Comparison of ENCODE assay signal across 19 cellular contexts in the genomic region with DNA sequence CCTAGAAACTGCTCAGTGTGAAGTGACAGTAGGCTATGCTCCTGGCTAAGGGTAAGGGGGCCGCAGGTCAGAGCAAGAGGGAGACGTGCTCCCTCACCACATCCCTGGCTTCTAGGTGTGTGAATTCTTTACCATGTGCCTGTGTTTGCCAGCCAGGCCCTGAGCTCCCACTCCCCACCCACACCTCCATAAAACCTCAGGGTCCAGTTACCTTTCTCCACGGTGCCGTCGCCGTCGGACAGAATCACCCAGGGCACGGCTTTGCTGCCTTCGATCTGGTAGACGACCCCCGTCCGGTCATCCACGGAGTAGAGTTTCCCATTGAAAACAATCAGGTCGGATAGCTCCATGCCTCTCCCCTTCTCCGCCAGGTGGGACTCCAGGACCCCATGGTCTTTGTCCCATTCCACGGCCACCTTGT. TPM values are rescaled to one million over a fixed set of nuclear protein-coding genes. Genes with fewer than 3 reads are reported as not detected.
A peak's percentile ranks its signal among the peaks of the same experiment; 100 is the strongest.
DNase-seq lines count a peak whose midpoint lies in the region; ATAC-seq and TF ChIP-seq lines count a peak whose summit lies in the region.
"Had no signal": no experiment of that assay in that cellular context is flagged by ENCODE, and none has a peak within 500 bp of the region (broad histone marks: within the 10 kb centered on the region; RNA-seq: fewer than 3 reads in every experiment).

No MANE protein-coding gene starts in this region.

- H3K4me1 Mint-ChIP-seq in nephron progenitor cell = peaks cover 26% of the 10 kb centered on the region
- peaks cover 12% of the 10 kb centered on the region for H3K4me1 Mint-ChIP-seq in T-helper 17 cell
- H3K4me1 Mint-ChIP-seq: activated naive CD4-positive, alpha-beta T cell treated with anti-CD3 and anti-CD28 coated beads, Interleukin-2, amount 10 ng/mL, durations not matched to agents 7 days and 5 days; mesothelial cell of epicardium had no signal

- peaks cover 5% of the 10 kb centered on the region for H3K27me3 Mint-ChIP-seq in nephron progenitor cell (ENCODE audit: low read depth, poor library complexity)
- H3K27me3 Mint-ChIP-seq in T-helper 17 cell = no peaks in the 10 kb centered on the region
- H3K27me3 Mint-ChIP-seq: activated naive CD4-positive, alpha-beta T cell treated with anti-CD3 and anti-CD28 coated beads, Interleukin-2, amount 10 ng/mL, durations not matched to agents 7 days and 5 days; type B pancreatic cell had no signal

- TF ChIP-seq CTCF in right atrium auricular region (IDR thresholded peaks at IDR 0.05) (no peak), nephron progenitor cell (IDR thresholded peaks at IDR 0.05) (no peak), tibial artery (IDR thresholded peaks at IDR 0.05) (no peak)

- peaks cover 47% of the 10 kb centered on the region for H3K36me3 Mint-ChIP-seq in nephron progenitor cell (ENCODE audit: low read depth)
- peaks cover 3% of the 10 kb centered on the region for H3K36me3 Mint-ChIP-seq in T-helper 17 cell (ENCODE audit: low read depth)

- H3K9me3 ChIP-seq in right atrium auricular region = no peaks in the 10 kb centered on the region
- no peaks in the 10 kb centered on the region for H3K9me3 ChIP-seq in duodenal mucosa (ENCODE audit: control insufficient read depth in 1 of 2, low read length in 2 of 2)
- no peaks in the 10 kb centered on the region for H3K9me3 ChIP-seq in tibial artery
- H3K9me3 ChIP-seq in T-helper 17 cell (ENCODE audit: control insufficient read depth, low read length, poor library complexity, severe bottlenecking) = no peaks in the 10 kb centered on the region
- H3K9me3 ChIP-seq: A549, esophagus muscularis mucosa, neutrophil had no signal

- H3K36me3 ChIP-seq in right atrium auricular region (peaks cover 34% of the 10 kb centered on the region), duodenal mucosa (ENCODE audit: control insufficient read depth in 1 of 2, insufficient read depth in 2 of 2, low read length in 2 of 2) (peaks cover 15 to 71% of the 10 kb centered on the region in 2 donors), tibial artery (peaks cover 14 to 69% (median 52%) of the 10 kb centered on the region in 3 donors)

- ATAC-seq in Right ventricle myocardium inferior (no peak), HG03571 (IDR thresholded peaks at IDR 0.05; ENCODE audit: unreplicated experiment) (no peak), T-helper 17 cell (no peak)
- ATAC-seq: A549 had no signal

- peaks cover 0 to 27% of the 10 kb centered on the region in 2 donors for H3K4me1 ChIP-seq in right atrium auricular region
- H3K4me1 ChIP-seq in duodenal mucosa (ENCODE audit: control insufficient read depth in 1 of 2, insufficient read depth in 2 of 2, low read length in 2 of 2) = peaks cover 56 to 72% of the 10 kb centered on the region in 2 donors
- peaks cover 0 to 48% (median 34%) of the 10 kb centered on the region in 4 donors for H3K4me1 ChIP-seq in tibial artery
- H3K4me1 ChIP-seq: A549 had no signal

- no peaks in the 10 kb centered on the region for H3K27me3 ChIP-seq in right atrium auricular region
- H3K27me3 ChIP-seq in duodenal mucosa (ENCODE audit: control insufficient read depth in 1 of 2, insufficient read depth in 2 of 2, low read length in 2 of 2) = no peaks in the 10 kb centered on the region
- no peaks in the 10 kb centered on the region for H3K27me3 ChIP-seq in tibial artery
- H3K27me3 ChIP-seq: esophagus muscularis mucosa, neutrophil had no signal

- H3K9me3 Mint-ChIP-seq in nephron progenitor cell = no peaks in the 10 kb centered on the region
- H3K9me3 Mint-ChIP-seq: activated naive CD4-positive, alpha-beta T cell treated with anti-CD3 and anti-CD28 coated beads, Interleukin-2, amount 10 ng/mL, durations not matched to agents 7 days and 5 days; mesothelial cell of epicardium; type B pancreatic cell had no signal

- peak; percentile 64 for DNase-seq in Right ventricle myocardium inferior (ENCODE audit: missing footprints)
- DNase-seq in right atrium auricular region (ENCODE audit: low spot score) = no peak
- DNase-seq in nephron progenitor cell = no peak
- peak; percentile 17 to 58 for DNase-seq in tibial artery
- no peak for DNase-seq in T-helper 17 cell
- DNase-seq in NCI-H748 treated with DMSO at 0.1 percent for 48 hours (lab: John Stamatoyannopoulos, UW) = no peak
- DNase-seq: DMS53, KBM-7, NCI-H510A treated with DMSO at 0.1 percent for 48 hours had no signal

- H3K27ac Mint-ChIP-seq in nephron progenitor cell (peak overlapping the region; percentile 96), T-helper 17 cell (no peak overlapping the region)
- H3K27ac Mint-ChIP-seq: activated naive CD4-positive, alpha-beta T cell treated with anti-CD3 and anti-CD28 coated beads, Interleukin-2, amount 10 ng/mL, durations not matched to agents 7 days and 5 days; mesothelial cell of epicardium; type B pancreatic cell had no signal

- peak overlapping the region; percentile 37 to 66 for H3K9ac ChIP-seq in duodenal mucosa (ENCODE audit: low read depth in 1 of 2, low read length in 2 of 2)

- H3K27ac ChIP-seq in right atrium auricular region (peak overlapping the region in 1 of 2 donors; percentile 0), duodenal mucosa (ENCODE audit: low read depth, low read length) (no peak overlapping the region), tibial artery (no peak overlapping the region)
- H3K27ac ChIP-seq: esophagus muscularis mucosa, neutrophil had no signal

- no peak overlapping the region for H3K4me3 Mint-ChIP-seq in nephron progenitor cell
- no peak overlapping the region for H3K4me3 Mint-ChIP-seq in T-helper 17 cell
- H3K4me3 Mint-ChIP-seq: activated naive CD4-positive, alpha-beta T cell treated with anti-CD3 and anti-CD28 coated beads, Interleukin-2, amount 10 ng/mL, durations not matched to agents 7 days and 5 days; CD14-positive monocyte; mesothelial cell of epicardium; type B pancreatic cell had no signal

- intact Hi-C loops in Right ventricle myocardium inferior (cut with DNase I) (no loop called here), tibial artery (cut with DNase I; ENCODE audit: low total_unique reads) (no loop called here)

- H3K4me3 ChIP-seq in right atrium auricular region (no peak overlapping the region), duodenal mucosa (ENCODE audit: low read depth in 1 of 2, low read length in 2 of 2) (peak overlapping the region; percentile 28), tibial artery (no peak overlapping the region)
- H3K4me3 ChIP-seq: A549, coronary artery, esophagus muscularis mucosa had no signal

RNA-seq across cellular contexts. Expression of gene CANT1, which starts 12.8 kb away (rescaled TPM):
- total RNA-seq in Right ventricle myocardium inferior (31.1 TPM), right atrium auricular region (10 to 100 TPM; 20.9 to 40.1 TPM), T-helper 17 cell (10 to 100 TPM; 47.8 to 50.2 TPM)

RNA-seq across cellular contexts. Expression of gene LGALS3BP, which starts 17.1 kb away (rescaled TPM):
- total RNA-seq in Right ventricle myocardium inferior (611 TPM), right atrium auricular region (100 to 1,000 TPM; 488 to 733 TPM), T-helper 17 cell (10 to 100 TPM; 31.7 to 45.2 TPM)

RNA-seq across cellular contexts. Expression of gene C1QTNF1, which starts 27.2 kb away (rescaled TPM):
- 240 TPM for total RNA-seq in Right ventricle myocardium inferior
- total RNA-seq in right atrium auricular region = 100 to 1,000 TPM; 125 to 401 TPM
- total RNA-seq in T-helper 17 cell = under 1 TPM in 1 of 2 donors, not detected in 1; 0.13 TPM

Comparison
In these comparisons a context has a peak if more than half of its experiments do, and no peak if none do; other contexts are left out.
1. DNase-seq: peak in Right ventricle myocardium inferior (single experiment) and tibial artery (2 of 2); none in right atrium auricular region (single experiment), nephron progenitor cell (single experiment), T-helper 17 cell (0 of 3) and NCI-H748 treated with DMSO at 0.1 percent for 48 hours (single experiment).
2. H3K4me3 ChIP-seq: peak in duodenal mucosa (2 of 2); none in right atrium auricular region (0 of 2) and tibial artery (0 of 2).
3. RNA of gene LGALS3BP, which starts 17.1 kb away (total RNA-seq): 488 to 733 TPM in right atrium auricular region and 611 TPM in Right ventricle myocardium inferior (single experiment); 31.7 to 45.2 TPM in T-helper 17 cell; every median in the first group is over 10 times any median in the second.
4. RNA of gene C1QTNF1, which starts 27.2 kb away (total RNA-seq): 125 to 401 TPM in right atrium auricular region and 240 TPM in Right ventricle myocardium inferior (single experiment); 0.13 TPM in T-helper 17 cell; every median in the first group is over 100 times any median in the second.